19 cellular contexts compared by ENCODE assay signal in genomic region chr6:111367393-111368088, GRCh38.
A peak's percentile ranks its signal among the peaks of the same experiment; 100 is the strongest.
DNase-seq lines count a peak whose midpoint lies in the region; ATAC-seq, FAIRE-seq and TF ChIP-seq lines count a peak whose summit lies in the region.
"Had no signal": no experiment of that assay in that cellular context is flagged by ENCODE, and none has a peak within 500 bp of the region (broad histone marks: within the 10 kb centered on the region; RNA-seq: fewer than 3 reads in every experiment).

No MANE protein-coding gene starts in this region.

- BruUV-seq in IMR-90 (replicated peaks; lab: Mats Ljungman, UMichigan), result TSS peak; percentile 84

- H3K4me3 ChIP-seq in IMR-90 (ENCODE audit: insufficient read depth, low read depth, low read length), result no peak overlapping the region
- no peak overlapping the region for H3K4me3 ChIP-seq in fibroblast of pulmonary artery (replicated peaks; ENCODE audit: low read depth, low read length)
- H3K4me3 ChIP-seq: esophagus muscularis mucosa, GM23338, left lung, tibial nerve had no signal

- intact Hi-C loops in IMR-90 (cut with micrococcal nuclease), result no loop called here

- H3K9me3 ChIP-seq in IMR-90 (ENCODE audit: control insufficient read depth, insufficient read depth, low read length), result no peaks in the 10 kb centered on the region
- H3K9me3 ChIP-seq: BE2C, esophagus muscularis mucosa, left lung, tibial nerve had no signal

- POLR2A ChIA-PET in IMR-90 (lab: Charles Lee; ENCODE audit: unreplicated experiment), result no interaction called here

- CTCF ChIA-PET in IMR-90 (lab: Yijun Ruan, JAX), result no interaction called here

- no peak overlapping the region for H3K23ac ChIP-seq in IMR-90 (ENCODE audit: low read depth, low read length)

- H3K4me1 ChIP-seq in IMR-90 (ENCODE audit: control insufficient read depth, insufficient read depth, low read length), result no peaks in the 10 kb centered on the region
- H3K4me1 ChIP-seq: BE2C, left lung, tibial nerve had no signal

- no peak for TF ChIP-seq POLR2A in IMR-90 (IDR thresholded peaks at IDR 0.05; ENCODE audit: low read depth, low read length)

- H3K27ac ChIP-seq in IMR-90 (ENCODE audit: insufficient read depth, low read length), result no peak overlapping the region
- H3K27ac ChIP-seq: left lung, tibial nerve, VCaP had no signal

- H2BK20ac ChIP-seq in IMR-90 (ENCODE audit: low read depth, low read length), result no peak overlapping the region

- H3K9ac ChIP-seq in IMR-90 (ENCODE audit: low read depth, low read length), result no peak overlapping the region

- no peak overlapping the region for H2AFZ ChIP-seq in IMR-90 (replicated peaks; ENCODE audit: low read length, poor library complexity)
- H2AFZ ChIP-seq: GM23338 had no signal

- dilution Hi-C loops in IMR-90 (cut with HindIII; ENCODE audit: low sequenced_read_pairs, unreplicated experiment), result no loop called here

- no peak overlapping the region for H2AK9ac ChIP-seq in IMR-90 (replicated peaks; ENCODE audit: low read depth, low read length, poor library complexity)

- peaks cover 22% of the 10 kb centered on the region for H3K36me3 ChIP-seq in IMR-90 (ENCODE audit: control insufficient read depth, insufficient read depth, low read length)

- no peak overlapping the region for H3K14ac ChIP-seq in IMR-90 (replicated peaks; ENCODE audit: low read depth, low read length)

- H4K8ac ChIP-seq in IMR-90 (ENCODE audit: low read depth in 2 of 2, low read length in 2 of 2), result no peak overlapping the region

- H3K4ac ChIP-seq in IMR-90 (ENCODE audit: low read depth, low read length), result no peak overlapping the region

- FAIRE-seq in GM18507 (lab: Jason Lieb, UNC), result peak; percentile 46
- FAIRE-seq: astrocyte had no signal

- no peak for TF ChIP-seq CTCF in IMR-90 (conservative IDR thresholded peaks at IDR 0.05; ENCODE audit: low read depth, low read length)
- TF ChIP-seq CTCF in fibroblast of pulmonary artery (IDR thresholded peaks at IDR 0.05; ENCODE audit: low read length, missing control alignments), result no peak

- no peak overlapping the region for H3K56ac ChIP-seq in IMR-90 (ENCODE audit: extremely low read depth, insufficient read depth, low read length)

- no peaks in the 10 kb centered on the region for H4K20me1 ChIP-seq in IMR-90 (ENCODE audit: insufficient read depth, low read length)

- H3K4me2 ChIP-seq in IMR-90 (ENCODE audit: low read depth, low read length), result no peak overlapping the region
- H3K4me2 ChIP-seq: GM23338 had no signal

- H3K18ac ChIP-seq in IMR-90 (ENCODE audit: low read depth, low read length), result no peak overlapping the region

- no peak for TF ChIP-seq RAD21 in IMR-90 (IDR thresholded peaks at IDR 0.05; ENCODE audit: low read length)

- H2BK5ac ChIP-seq in IMR-90 (ENCODE audit: low read depth, low read length, poor library complexity, severe bottlenecking), result no peak overlapping the region

- DNase-seq in GM18507 (ENCODE audit: extremely low spot score, insufficient read length, low read depth) (no peak), IMR-90 (no peak), fibroblast of pulmonary artery (ENCODE audit: low read depth) (peak; percentile 12), NOMO-1 (lab: John Stamatoyannopoulos, UW; ENCODE audit: unreplicated experiment in 2 of 2) (no peak), midbrain (lab: John Stamatoyannopoulos, UW) (no peak), HPDE6-E6E7 (ENCODE audit: extremely low spot score) (no peak)
- DNase-seq: activated T-cell treated with anti-CD3 and anti-CD28 coated beads, Interleukin-2, amount 50 U/mL, for 24 hours; BE2C; DMS153; hypothalamus; left lung; PC-3 had no signal

- ATAC-seq in GM19351 (IDR thresholded peaks at IDR 0.05; ENCODE audit: unreplicated experiment) (peak; percentile 64), IMR-90 (ENCODE audit: low read depth) (no peak), HG02981 (IDR thresholded peaks at IDR 0.05; ENCODE audit: unreplicated experiment) (no peak)
- ATAC-seq: GM23338, left lung, PC-3 had no signal

- H2BK120ac ChIP-seq in IMR-90 (ENCODE audit: low read depth, low read length), result no peak overlapping the region

- H4K91ac ChIP-seq in IMR-90 (ENCODE audit: insufficient read depth, low read depth, low read length), result no peak overlapping the region

- peaks cover 3% of the 10 kb centered on the region in 2 experiments for H3K79me1 ChIP-seq in IMR-90 (ENCODE audit: low read depth in 1 of 2, low read length in 2 of 2)

- WGBS in IMR-90 (ENCODE audit: extremely low coverage in 2 of 2, insufficient read length in 1 of 2), 2 experiments, result 76% methylated on average over 6 of the region's 9 CpGs; no CpG with 5 or more reads in 1 of the 2 experiments

- H2AK5ac ChIP-seq in IMR-90 (ENCODE audit: low read depth, low read length), result no peak overlapping the region

- no peaks in the 10 kb centered on the region for H3K9me1 ChIP-seq in IMR-90 (ENCODE audit: insufficient read depth, low read length)

- H3K27me3 ChIP-seq in IMR-90 (ENCODE audit: control insufficient read depth, insufficient read depth, low read length), result no peaks in the 10 kb centered on the region
- H3K27me3 ChIP-seq: BE2C, esophagus muscularis mucosa, left lung, tibial nerve had no signal

- in situ Hi-C loops in IMR-90 (cut with MboI; ENCODE audit: low sequenced_read_pairs), result loop anchor here (25.0 kb wide), 1 partner anchor 670 kb away; no protein-coding TSS in a partner anchor

- no peak overlapping the region for H2BK15ac ChIP-seq in IMR-90 (ENCODE audit: low read depth, low read length)

- no peak overlapping the region for H4K5ac ChIP-seq in IMR-90 (ENCODE audit: low read depth, low read length)

TF ChIP-seq in IMR-90, 13 proteins besides CTCF, POLR2A, EP300 and RAD21:
- TF ChIP-seq CHD1 (IDR thresholded peaks at IDR 0.05; ENCODE audit: low read depth, low read length), result no peak
- no peak for TF ChIP-seq BHLHE40 (IDR thresholded peaks at IDR 0.05; ENCODE audit: low read depth, low read length)
- no peak for TF ChIP-seq SMC3 (IDR thresholded peaks at IDR 0.05; ENCODE audit: low read depth, low read length)
- TF ChIP-seq RFX5 (IDR thresholded peaks at IDR 0.05; ENCODE audit: low read depth, low read length), result no peak
- no peak for TF ChIP-seq CEBPB (IDR thresholded peaks at IDR 0.05; ENCODE audit: low read depth, low read length)
- TF ChIP-seq, protein P1, sequence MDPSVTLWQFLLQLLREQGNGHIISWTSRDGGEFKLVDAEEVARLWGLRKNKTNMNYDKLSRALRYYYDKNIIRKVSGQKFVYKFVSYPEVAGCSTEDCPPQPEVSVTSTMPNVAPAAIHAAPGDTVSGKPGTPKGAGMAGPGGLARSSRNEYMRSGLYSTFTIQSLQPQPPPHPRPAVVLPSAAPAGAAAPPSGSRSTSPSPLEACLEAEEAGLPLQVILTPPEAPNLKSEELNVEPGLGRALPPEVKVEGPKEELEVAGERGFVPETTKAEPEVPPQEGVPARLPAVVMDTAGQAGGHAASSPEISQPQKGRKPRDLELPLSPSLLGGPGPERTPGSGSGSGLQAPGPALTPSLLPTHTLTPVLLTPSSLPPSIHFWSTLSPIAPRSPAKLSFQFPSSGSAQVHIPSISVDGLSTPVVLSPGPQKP (IDR thresholded peaks at IDR 0.05; ENCODE audit: borderline replicate concordance, low read depth, low read length), result no peak
- TF ChIP-seq NFE2L2 (IDR thresholded peaks at IDR 0.05; ENCODE audit: low read depth, low read length), result no peak
- TF ChIP-seq MAFK (IDR thresholded peaks at IDR 0.05; ENCODE audit: low read depth, low read length), result no peak
- TF ChIP-seq MXI1 (IDR thresholded peaks at IDR 0.05; ENCODE audit: borderline replicate concordance, low read depth, low read length), result no peak
- no peak for TF ChIP-seq RCOR1 (IDR thresholded peaks at IDR 0.05; ENCODE audit: insufficient replicate concordance, low read length)
- no peak for TF ChIP-seq MAZ (IDR thresholded peaks at IDR 0.05; ENCODE audit: borderline replicate concordance, low read depth, low read length)
- no peak for TF ChIP-seq USF2 (IDR thresholded peaks at IDR 0.05; ENCODE audit: low read depth, low read length)
- no peak for TF ChIP-seq FOS (IDR thresholded peaks at IDR 0.05; ENCODE audit: low read depth, low read length)
